13 cellular contexts compared by ENCODE assay signal in the genomic region with DNA sequence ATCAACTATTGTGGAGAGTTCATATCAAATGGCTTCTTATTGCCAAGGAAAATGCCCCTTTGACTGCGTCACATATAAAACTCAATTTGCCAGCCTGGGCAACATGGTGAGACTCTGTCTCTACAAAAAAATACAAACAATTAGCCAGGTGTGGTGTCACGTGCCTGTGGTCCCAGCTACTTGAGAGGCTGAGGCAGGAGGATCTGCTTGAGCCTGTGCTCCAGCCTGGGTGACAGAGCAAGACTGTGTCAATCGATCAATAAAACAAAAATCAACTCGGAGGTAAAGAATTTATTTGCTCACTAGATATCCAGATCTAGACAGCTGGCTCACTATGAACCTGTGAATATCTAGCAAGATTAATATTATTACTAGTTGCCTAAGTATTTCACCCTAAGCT. TPM values are rescaled to one million over a fixed set of nuclear protein-coding genes. Genes with fewer than 3 reads are reported as not detected.
DNase-seq lines count a peak whose midpoint lies in the region; ATAC-seq and TF ChIP-seq lines count a peak whose summit lies in the region.
"Had no signal": no experiment of that assay in that cellular context is flagged by ENCODE, and none has a peak within 500 bp of the region (broad histone marks: within the 10 kb centered on the region; RNA-seq: fewer than 3 reads in every experiment).

No MANE protein-coding gene starts in this region.

- ATAC-seq in stimulated activated naive CD8-positive, alpha-beta T cell treated with anti-CD3 and anti-CD28 coated beads, Interleukin-15, amount 100 ng/mL, for 72 hours: no peak
- no peak for ATAC-seq in GM19395 (IDR thresholded peaks at IDR 0.05; ENCODE audit: unreplicated experiment)
- no peak for ATAC-seq in omental fat pad (ENCODE audit: low FRiP score)

- CTCF ChIA-PET in activated naive CD4-positive, alpha-beta T cell treated with anti-CD3 and anti-CD28 coated beads, Interleukin-2, amount 10 ng/mL, durations not matched to agents 7 days and 5 days (lab: Charles Lee): interaction anchor here (3.3 to 4.9 kb wide), 2 partner anchors 15 to 95 kb away, joined by 19 to 25 read pairs; no protein-coding TSS in a partner anchor
- CTCF ChIA-PET in activated CD4-positive, alpha-beta memory T cell treated with anti-CD3 and anti-CD28 coated beads, Interleukin-2, amount 10 ng/mL, durations not matched to agents 7 days and 5 days (lab: Charles Lee): interaction anchor here (0.7 to 2.8 kb wide), 4 partner anchors 9 to 197 kb away, joined by 3 to 24 read pairs (median 4); no protein-coding TSS in a partner anchor

- H3K4me3 Mint-ChIP-seq in activated naive CD4-positive, alpha-beta T cell treated with anti-CD3 and anti-CD28 coated beads, Interleukin-2, amount 10 ng/mL, durations not matched to agents 7 days and 5 days: peak overlapping the region; percentile 94
- peak overlapping the region; percentile 93 for H3K4me3 Mint-ChIP-seq in activated CD4-positive, alpha-beta memory T cell treated with anti-CD3 and anti-CD28 coated beads, Interleukin-2, amount 10 ng/mL, durations not matched to agents 7 days and 5 days
- peak overlapping the region; percentile 31 to 94 (median 93) for H3K4me3 Mint-ChIP-seq in immature natural killer cell
- peak overlapping the region; percentile 38 to 88 for H3K4me3 Mint-ChIP-seq in stimulated activated naive CD8-positive, alpha-beta T cell treated with anti-CD3 and anti-CD28 coated beads, Interleukin-15, amount 100 ng/mL, for 72 hours

- peaks cover 29% of the 10 kb centered on the region for H3K4me1 Mint-ChIP-seq in activated naive CD4-positive, alpha-beta T cell treated with anti-CD3 and anti-CD28 coated beads, Interleukin-2, amount 10 ng/mL, durations not matched to agents 7 days and 5 days
- peaks cover 15% of the 10 kb centered on the region for H3K4me1 Mint-ChIP-seq in activated CD4-positive, alpha-beta memory T cell treated with anti-CD3 and anti-CD28 coated beads, Interleukin-2, amount 10 ng/mL, durations not matched to agents 7 days and 5 days
- peaks cover 24 to 34% of the 10 kb centered on the region in 2 donors for H3K4me1 Mint-ChIP-seq in immature natural killer cell
- peaks cover 18% of the 10 kb centered on the region for H3K4me1 Mint-ChIP-seq in stimulated activated naive CD8-positive, alpha-beta T cell treated with anti-CD3 and anti-CD28 coated beads, Interleukin-15, amount 100 ng/mL, for 72 hours

- TF ChIP-seq CTCF in omental fat pad (IDR thresholded peaks at IDR 0.05): no peak

- POLR2A ChIA-PET in activated CD4-positive, alpha-beta memory T cell treated with anti-CD3 and anti-CD28 coated beads, Interleukin-2, amount 10 ng/mL, durations not matched to agents 7 days and 5 days (lab: Charles Lee): interaction anchor here (2.1 to 7.7 kb wide), 4 partner anchors 9 to 334 kb away, joined by 7 to 140 read pairs (median 34); a partner anchor contains a TSS

- H3K27me3 Mint-ChIP-seq in activated naive CD4-positive, alpha-beta T cell treated with anti-CD3 and anti-CD28 coated beads, Interleukin-2, amount 10 ng/mL, durations not matched to agents 7 days and 5 days: no peaks in the 10 kb centered on the region
- no peaks in the 10 kb centered on the region for H3K27me3 Mint-ChIP-seq in activated CD4-positive, alpha-beta memory T cell treated with anti-CD3 and anti-CD28 coated beads, Interleukin-2, amount 10 ng/mL, durations not matched to agents 7 days and 5 days
- H3K27me3 Mint-ChIP-seq in immature natural killer cell (ENCODE audit: low read depth in 3 of 3): peaks cover 9 to 35% (median 24%) of the 10 kb centered on the region in 3 donors
- no peaks in the 10 kb centered on the region for H3K27me3 Mint-ChIP-seq in stimulated activated naive CD8-positive, alpha-beta T cell treated with anti-CD3 and anti-CD28 coated beads, Interleukin-15, amount 100 ng/mL, for 72 hours

- DNase-seq in activated naive CD4-positive, alpha-beta T cell treated with anti-CD3 and anti-CD28 coated beads, Interleukin-2, amount 10 ng/mL, durations not matched to agents 7 days and 5 days: no peak
- no peak for DNase-seq in activated naive CD4-positive, alpha-beta T cell (lab: John Stamatoyannopoulos, UW)
- no peak for DNase-seq in activated CD4-positive, alpha-beta memory T cell treated with anti-CD3 and anti-CD28 coated beads, Interleukin-2, amount 10 ng/mL, durations not matched to agents 7 days and 5 days
- DNase-seq in immature natural killer cell: no peak
- no peak for DNase-seq in stimulated activated naive CD8-positive, alpha-beta T cell treated with anti-CD3 and anti-CD28 coated beads, Interleukin-15, amount 100 ng/mL, for 72 hours
- no peak for DNase-seq in NCI-H2227 treated with DMSO at 0.1 percent for 48 hours (lab: John Stamatoyannopoulos, UW)
- DNase-seq in omental fat pad (ENCODE audit: low spot score): no peak
- DNase-seq: esophagus squamous epithelium; GOT3; NCI-H1694 treated with DMSO at 0.1 percent for 48 hours; NK-92 treated with Interleukin-12 subunit alpha and Interleukin-12 subunit beta, amount 100 ng/mL, for 24 hours; stimulated activated CD8-positive, alpha-beta memory T cell treated with anti-CD3 and anti-CD28 coated beads, Interleukin-4, amount 100 ng/mL, for 48 hours had no signal

- peaks cover 19% of the 10 kb centered on the region for H3K36me3 Mint-ChIP-seq in activated naive CD4-positive, alpha-beta T cell treated with anti-CD3 and anti-CD28 coated beads, Interleukin-2, amount 10 ng/mL, durations not matched to agents 7 days and 5 days
- peaks cover 49% of the 10 kb centered on the region for H3K36me3 Mint-ChIP-seq in activated CD4-positive, alpha-beta memory T cell treated with anti-CD3 and anti-CD28 coated beads, Interleukin-2, amount 10 ng/mL, durations not matched to agents 7 days and 5 days (ENCODE audit: low read depth)
- no peaks in the 10 kb centered on the region for H3K36me3 Mint-ChIP-seq in immature natural killer cell

- H3K9me3 Mint-ChIP-seq in activated naive CD4-positive, alpha-beta T cell treated with anti-CD3 and anti-CD28 coated beads, Interleukin-2, amount 10 ng/mL, durations not matched to agents 7 days and 5 days: peaks cover 4% of the 10 kb centered on the region
- no peaks in the 10 kb centered on the region for H3K9me3 Mint-ChIP-seq in activated CD4-positive, alpha-beta memory T cell treated with anti-CD3 and anti-CD28 coated beads, Interleukin-2, amount 10 ng/mL, durations not matched to agents 7 days and 5 days
- H3K9me3 Mint-ChIP-seq in immature natural killer cell: peaks cover 0 to under 1% (median 0%) of the 10 kb centered on the region in 6 donors
- no peaks in the 10 kb centered on the region for H3K9me3 Mint-ChIP-seq in stimulated activated naive CD8-positive, alpha-beta T cell treated with anti-CD3 and anti-CD28 coated beads, Interleukin-15, amount 100 ng/mL, for 72 hours

- H3K27ac Mint-ChIP-seq in activated naive CD4-positive, alpha-beta T cell treated with anti-CD3 and anti-CD28 coated beads, Interleukin-2, amount 10 ng/mL, durations not matched to agents 7 days and 5 days: no peak overlapping the region
- no peak overlapping the region for H3K27ac Mint-ChIP-seq in activated CD4-positive, alpha-beta memory T cell treated with anti-CD3 and anti-CD28 coated beads, Interleukin-2, amount 10 ng/mL, durations not matched to agents 7 days and 5 days
- H3K27ac Mint-ChIP-seq in immature natural killer cell: peak overlapping the region in 2 of 6 donors; percentile 67 to 95
- H3K27ac Mint-ChIP-seq in stimulated activated naive CD8-positive, alpha-beta T cell treated with anti-CD3 and anti-CD28 coated beads, Interleukin-15, amount 100 ng/mL, for 72 hours: peak overlapping the region in 1 of 2 donors; percentile 57

RNA-seq across cellular contexts. Expression of a gene that starts 1.7 kb away (rescaled TPM):
- total RNA-seq in activated CD4-positive, alpha-beta memory T cell treated with anti-CD3 and anti-CD28 coated beads, Interleukin-2, amount 10 ng/mL, durations not matched to agents 7 days and 5 days: 10 to 100 TPM; 51.7 to 52.3 TPM
- polyA plus RNA-seq in immature natural killer cell: 1 to 10 TPM; 1.6 to 4.2 (median 2.1) TPM
- total RNA-seq in omental fat pad: 10 to 100 TPM; 22.1 to 37.1 (median 30.7) TPM
